ENCODE assay signal across 17 cellular contexts in the genomic region with DNA sequence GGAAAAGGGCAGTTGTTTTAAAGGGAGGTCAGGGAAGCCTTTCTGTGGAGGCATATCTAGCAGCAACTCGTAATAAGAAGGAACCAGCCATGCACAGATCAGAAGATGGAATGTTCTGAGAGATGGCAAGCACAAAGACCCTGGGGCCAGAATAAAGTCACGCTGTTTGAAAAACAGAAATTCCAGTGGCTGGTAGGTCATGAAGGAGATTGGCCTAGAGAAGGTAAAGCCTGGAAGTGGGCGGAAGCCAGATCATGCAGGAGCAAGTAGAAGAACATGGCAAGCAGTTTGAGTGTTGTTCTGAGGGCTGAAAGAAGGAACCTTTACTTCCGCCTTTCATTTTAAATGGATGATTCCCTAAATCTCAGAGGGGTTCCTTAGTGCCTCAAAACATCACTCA.
A peak's percentile ranks its signal among the peaks of the same experiment; 100 is the strongest.
DNase-seq lines count a peak whose midpoint lies in the region; ATAC-seq and TF ChIP-seq lines count a peak whose summit lies in the region.
"Had no signal": no experiment of that assay in that cellular context is flagged by ENCODE, and none has a peak within 500 bp of the region (broad histone marks: within the 10 kb centered on the region; RNA-seq: fewer than 3 reads in every experiment).

No MANE protein-coding gene starts in this region.

- H3K27ac Mint-ChIP-seq in endothelial cell (ENCODE audit: unreplicated experiment) (peak overlapping the region; percentile 22), osteocyte (ENCODE audit: unreplicated experiment) (no peak overlapping the region)
- H3K27ac Mint-ChIP-seq: B cell; CD8-positive, alpha-beta memory T cell; H9; IgD-negative memory B cell had no signal

- TF ChIP-seq POLR2A in GM18505 (IDR thresholded peaks at IDR 0.05; ENCODE audit: borderline replicate concordance, extremely low read depth, insufficient read depth, insufficient read length) = no peak

- H3K4me1 Mint-ChIP-seq in endothelial cell (ENCODE audit: unreplicated experiment) (peaks cover 4% of the 10 kb centered on the region), osteocyte (ENCODE audit: unreplicated experiment) (no peaks in the 10 kb centered on the region)
- H3K4me1 Mint-ChIP-seq: B cell; CD8-positive, alpha-beta memory T cell; H9 had no signal

- DNase-seq in M059J (ENCODE audit: low read depth) (peak; percentile 19), endothelial cell (ENCODE audit: low spot score) (no peak), osteocyte (ENCODE audit: extremely low spot score, unreplicated experiment) (peak; percentile 8), NCI-H1048 (lab: John Stamatoyannopoulos, UW) (no peak), superior temporal gyrus (ENCODE audit: extremely low spot score) (no peak)
- DNase-seq: CD8-positive, alpha-beta memory T cell; COR-L47; DMS 273 treated with DMSO at 0.1 percent for 48 hours; DMS53; DND-41; EL; GOT3; H9 had no signal

- H3K9me3 Mint-ChIP-seq in endothelial cell (ENCODE audit: unreplicated experiment) (no peaks in the 10 kb centered on the region), osteocyte (ENCODE audit: unreplicated experiment) (no peaks in the 10 kb centered on the region)
- H3K9me3 Mint-ChIP-seq: H9, IgD-negative memory B cell had no signal

- ATAC-seq in GM18505 (IDR thresholded peaks at IDR 0.05; ENCODE audit: unreplicated experiment) = no peak
- ATAC-seq: HepG2 had no signal

- H3K27me3 Mint-ChIP-seq in endothelial cell (ENCODE audit: unreplicated experiment) (peaks cover 3% of the 10 kb centered on the region), osteocyte (ENCODE audit: unreplicated experiment) (no peaks in the 10 kb centered on the region)

- TF ChIP-seq CTCF in endothelial cell (IDR thresholded peaks at IDR 0.05; ENCODE audit: unreplicated experiment) (no peak), osteocyte (IDR thresholded peaks at IDR 0.05) (no peak)

- H3K36me3 Mint-ChIP-seq in endothelial cell (ENCODE audit: low read depth, unreplicated experiment) (no peaks in the 10 kb centered on the region), osteocyte (ENCODE audit: unreplicated experiment) (no peaks in the 10 kb centered on the region)
- H3K36me3 Mint-ChIP-seq: CD8-positive, alpha-beta memory T cell; IgD-negative memory B cell had no signal

- H3K4me3 Mint-ChIP-seq in endothelial cell (ENCODE audit: unreplicated experiment) = no peak overlapping the region
- H3K4me3 Mint-ChIP-seq in osteocyte (ENCODE audit: unreplicated experiment) = no peak overlapping the region
- H3K4me3 Mint-ChIP-seq: B cell; CD8-positive, alpha-beta memory T cell; H9; IgD-negative memory B cell had no signal

Comparison
In these comparisons a context has a peak if more than half of its experiments do, and no peak if none do; other contexts are left out.
1. DNase-seq: peak in M059J (single experiment) and osteocyte (single experiment); none in endothelial cell (single experiment), NCI-H1048 (single experiment) and superior temporal gyrus (single experiment).